Comparison of ENCODE assay signal across 1 cellular context in genomic region chr7:146116452-146117219, GRCh38.
TF ChIP-seq lines count a peak whose summit lies in the region.

Gene CNTNAP2 (plus strand): TSS chr7:146116801. CDS start chr7:146116877, 76 bp downstream.

TF ChIP-seq in SK-N-SH, 30 proteins besides CTCF, POLR2A, EP300 and RAD21 (continued from another document):
- TF ChIP-seq CHD2 (IDR thresholded peaks at IDR 0.05; ENCODE audit: low read length, partially characterized antibody) (no peak), TEAD4 (IDR thresholded peaks at IDR 0.05; ENCODE audit: borderline replicate concordance, insufficient read depth) (no peak), GABPA (IDR thresholded peaks at IDR 0.05; ENCODE audit: low read depth) (no peak), RFX5 (IDR thresholded peaks at IDR 0.05; ENCODE audit: low read length) (no peak), MAX (IDR thresholded peaks at IDR 0.05; ENCODE audit: low read depth) (no peak), TCF12 (IDR thresholded peaks at IDR 0.05) (no peak)
